Comparison of ENCODE assay signal across 8 cellular contexts in genomic region chr11:71813481-71814355, GRCh38. TPM values are rescaled to one million over a fixed set of nuclear protein-coding genes. Genes with fewer than 3 reads are reported as not detected.
DNase-seq lines count a peak whose midpoint lies in the region; ATAC-seq, FAIRE-seq and TF ChIP-seq lines count a peak whose summit lies in the region.
"Not testable (repeated sequence)": the region's sequence is repeated elsewhere in the genome, so short reads cannot be mapped to it uniquely, and the experiment has no call there.

No MANE protein-coding gene starts in this region.

- not testable (repeated sequence) for H3K36me3 ChIP-seq in K562 (ENCODE audit: control insufficient read depth, insufficient read depth, low read length); heart right ventricle; neutrophil

- not testable (repeated sequence) for H3K27me3 ChIP-seq in K562 (ENCODE audit: control insufficient read depth in 2 of 2, insufficient read depth in 2 of 2, low read length in 2 of 2); heart right ventricle; neutrophil

- in situ Hi-C loops in K562 (cut with MboI): not testable (repeated sequence)

- not testable (repeated sequence) for H3K4me2 ChIP-seq in K562 (ENCODE audit: insufficient read depth, low read length)

- FAIRE-seq in K562 (lab: Jason Lieb, UNC): peak; percentile 90

- peak; percentile 67 to 80 for TF ChIP-seq RAD21 in K562 (CRISPR knock-in tag; conservative IDR thresholded peaks at IDR 0.05 in 1 of 2, IDR thresholded peaks at IDR 0.05 in 1 of 2)

- not testable (repeated sequence) for TF ChIP-seq POLR2A in K562 (conservative IDR thresholded peaks at IDR 0.05)

- H3K4me1 ChIP-seq in K562 (replicated peaks in 1 of 2; ENCODE audit: control insufficient read depth in 2 of 2, insufficient read depth in 2 of 2, low read length in 2 of 2); heart right ventricle; neutrophil (ENCODE audit: control insufficient read depth in 1 of 2, insufficient read depth in 1 of 2, low read depth in 1 of 2, low read length in 1 of 2): not testable (repeated sequence)

- not testable (repeated sequence) for H4K20me1 ChIP-seq in K562 (replicated peaks; ENCODE audit: control insufficient read depth, insufficient read depth, low read length)

- DNase-seq in COLO668 (lab: John Stamatoyannopoulos, UW; ENCODE audit: unreplicated experiment): peak; percentile 53
- peak; percentile 27 for DNase-seq in HPDE6-E6E7 (ENCODE audit: extremely low spot score)
- DNase-seq in NCI-H526 treated with DMSO at 0.1 percent for 48 hours (lab: John Stamatoyannopoulos, UW): peak; percentile 47
- peak; percentile 67 to 73 (median 72) for DNase-seq in K562 (ENCODE audit: extremely low read depth in 1 of 4, low spot score in 3 of 4)
- DNase-seq in heart right ventricle: peak; percentile 78 to 80
- peak; percentile 49 to 70 for DNase-seq in stimulated activated CD8-positive, alpha-beta memory T cell treated with anti-CD3 and anti-CD28 coated beads, Interleukin-7, amount 100 ng/mL, for 1 hour (ENCODE audit: low read depth in 2 of 2)

- not testable (repeated sequence) for H3K9me3 ChIP-seq in K562 (replicated peaks; ENCODE audit: control insufficient read depth, insufficient read depth, low read depth, low read length); heart right ventricle; neutrophil

- 0 out of 2 replicates have a peak overlapping the region, but pooled peaks have one; percentile 28 for H2AFZ ChIP-seq in K562 (ENCODE audit: low read depth, low read length)

- not testable (repeated sequence) for TF ChIP-seq EP300 in K562 (IDR thresholded peaks at IDR 0.05; ENCODE audit: low read length)

- H3K79me2 ChIP-seq in K562 (ENCODE audit: control insufficient read depth, insufficient read depth, low read length): not testable (repeated sequence)

- not testable (repeated sequence) for H3K9me1 ChIP-seq in K562 (ENCODE audit: control insufficient read depth, insufficient read depth, low read length)

- POLR2A ChIA-PET in K562 (lab: Yijun Ruan, JAX): not testable (repeated sequence)

- H3K9ac ChIP-seq in K562 (ENCODE audit: insufficient read depth in 1 of 2, low read depth in 2 of 2, low read length in 2 of 2): not testable (repeated sequence)

- ATAC-seq in activated CD4-positive, CD25-positive, alpha-beta regulatory T cell treated with anti-CD3 and anti-CD28 coated beads, Interleukin-2, amount 50 U/mL, for 24 hours: peak; percentile 79 to 81
- peak; percentile 54; the same call in 1 of the 3 replicates for ATAC-seq in K562
- peak in 4 of 8 donors; percentile 52 to 62 (median 56) for ATAC-seq in heart right ventricle

- CTCF ChIA-PET in K562 (lab: Yijun Ruan, JAX; ENCODE audit: low intra/inter-chr PET ratio): interaction anchor here (0.7 kb wide), 1 partner anchor 61 kb away, joined by 3 read pairs; no protein-coding TSS in a partner anchor

- 10% methylated on average over 17 of the region's 46 CpGs for WGBS in K562 (ENCODE audit: insufficient coverage, low coverage, missing lambda C conversion rate)
- 5 to 6% methylated on average over 45 to 46 of the region's 46 CpGs for WGBS in heart right ventricle, 2 donors

- TF ChIP-seq CTCF in K562 (IDR thresholded peaks at IDR 0.05 in 2 of 3, conservative IDR thresholded peaks at IDR 0.05 in 1 of 3; ENCODE audit: insufficient read depth in 2 of 3, low read depth in 1 of 3, low read length in 3 of 3) (peak; percentile 77 to 84 (median 79)), heart right ventricle (IDR thresholded peaks at IDR 0.05) (peak; percentile 59 to 90 (median 80)), neutrophil (IDR thresholded peaks at IDR 0.05) (peak; percentile 87)

- H3K27ac ChIP-seq in K562 (ENCODE audit: extremely low read depth, low read depth, low read length); neutrophil: not testable (repeated sequence)
- peak overlapping the region in 8 of 10 donors; percentile 48 to 80 (median 63) for H3K27ac ChIP-seq in heart right ventricle

- not testable (repeated sequence) for BruUV-seq in K562 (replicated peaks; lab: Mats Ljungman, UMichigan)

- intact Hi-C loops in K562 (cut with micrococcal nuclease); heart right ventricle (cut with DNase I): not testable (repeated sequence)

- H3K4me3 ChIP-seq in K562 (peak overlapping the region; percentile 34), heart right ventricle (peak overlapping the region; percentile 41 to 73 (median 58)), neutrophil (ENCODE audit: low read depth in 1 of 2, low read length in 1 of 2) (peak overlapping the region; percentile 45 to 56)

TF ChIP-seq in K562, 482 proteins besides CTCF, POLR2A, EP300 and RAD21 (continues in another document):
- TF ChIP-seq DEAF1 (CRISPR knock-in tag; IDR thresholded peaks at IDR 0.05) (0 out of 2 replicates have a peak, but pooled peaks have one; percentile 24), SMC3 (conservative IDR thresholded peaks at IDR 0.05; ENCODE audit: insufficient read depth, low read depth, low read length) (peak; percentile 74), ZBTB33 (CRISPR knock-in tag; IDR thresholded peaks at IDR 0.05) (peak; percentile 77), CREM (IDR thresholded peaks at IDR 0.05; ENCODE audit: low read depth) (0 out of 2 replicates have a peak, but pooled peaks have one; percentile 25), CTCFL (IDR thresholded peaks at IDR 0.05; ENCODE audit: borderline replicate concordance, insufficient read depth, low read depth, low read length, poor library complexity, severe bottlenecking) (peak; percentile 17), CC2D1A (IDR thresholded peaks at IDR 0.05) (peak; percentile 31; the same call in 1 of the 2 replicates), NRF1 (conservative IDR thresholded peaks at IDR 0.05 in 1 of 2, IDR thresholded peaks at IDR 0.05 in 1 of 2) (peak; percentile 48 to 62)

RNA-seq across cellular contexts. Expression of gene DEFB108B, which starts 19.3 kb away (rescaled TPM):
- not detected in 2 replicates for total RNA-seq in K562 (2011; cell fraction: chromatin; rRNA removed; ENCODE audit: low replicate concordance)
- not detected in 2 replicates for total RNA-seq in K562 (2011; cell fraction: nucleolus; rRNA removed)
- not detected in 2 replicates for total RNA-seq in K562 (2011; cell fraction: nucleoplasm; rRNA removed)
- total RNA-seq in K562 (2014; rRNA removed): not detected in 2 replicates
- not detected in 2 replicates for total RNA-seq in K562 (2014; rRNA removed; fragmentation: Illumina TruSeq; extraction: Trizol)
- total RNA-seq in K562 (2015; rRNA removed; fragmentation: Illumina TruSeq; extraction: Trizol): not detected in 2 replicates
- not detected in 2 replicates for total RNA-seq in K562 (2021)
- not detected in 2 replicates for polyA plus RNA-seq in K562 (2011; rRNA removed)
- not detected in 2 replicates for polyA plus RNA-seq in K562 (2011; cell fraction: cytosol; rRNA removed)
- polyA plus RNA-seq in K562 (2011; cell fraction: nucleus; rRNA removed): not detected in 2 replicates
- polyA plus RNA-seq in K562 (2012): not detected in 2 replicates
- not detected in 2 replicates for polyA plus RNA-seq in K562 (2014; fragmentation: Illumina TruSeq; extraction: Trizol)
- not detected for polyA plus RNA-seq in K562 (2014; fragmentation: Nextera tagmentation; extraction: Ambion mirVana)
- not detected in 2 replicates for polyA plus RNA-seq in K562 (2014; rRNA removed)
- polyA minus RNA-seq in K562 (2011; rRNA and poly(A)+ RNA removed): not detected in 2 replicates
- not detected in 2 replicates for polyA minus RNA-seq in K562 (2011; cell fraction: cytosol; rRNA and poly(A)+ RNA removed)
- polyA minus RNA-seq in K562 (2011; cell fraction: nucleus; rRNA and poly(A)+ RNA removed): not detected in 2 replicates
- total RNA-seq in heart right ventricle: not detected
- polyA plus RNA-seq in heart right ventricle: not detected

Comparison
In these comparisons a context has a peak if more than half of its experiments do, and no peak if none do; other contexts are left out.
1. DNase-seq: peak in every context shown above with its lines; median percentile 79 in heart right ventricle; 72 in K562; 60 in stimulated activated CD8-positive, alpha-beta memory T cell treated with anti-CD3 and anti-CD28 coated beads, Interleukin-7, amount 100 ng/mL, for 1 hour; 53 in COLO668; 47 in NCI-H526 treated with DMSO at 0.1 percent for 48 hours; 27 in HPDE6-E6E7.